Comparison of ENCODE assay signal across 11 cellular contexts in genomic region chr7:102331536-102332275, GRCh38. TPM values are rescaled to one million over a fixed set of nuclear protein-coding genes. Genes with fewer than 3 reads are reported as not detected.
DNase-seq lines count a peak whose midpoint lies in the region; ATAC-seq and TF ChIP-seq lines count a peak whose summit lies in the region.
"Had no signal": no experiment of that assay in that cellular context is flagged by ENCODE, and none has a peak within 500 bp of the region (broad histone marks: within the 10 kb centered on the region; RNA-seq: fewer than 3 reads in every experiment).

No MANE protein-coding gene starts in this region.

- H3K79me2 ChIP-seq in trophoblast cell (ENCODE audit: control insufficient read depth, insufficient read depth, low read length, poor library complexity), result peaks cover 1% of the 10 kb centered on the region

- peaks cover 0 to 3% of the 10 kb centered on the region in 2 experiments for H3K4me1 ChIP-seq in trophoblast cell (ENCODE audit: control insufficient read depth in 1 of 2, insufficient read depth in 2 of 2, low read length in 2 of 2)

- peak; percentile 10 for DNase-seq in epidermal melanocyte (ENCODE audit: insufficient read length, low spot score)
- DNase-seq in trophoblast cell, result peak; percentile 64 to 78
- no peak for DNase-seq in stimulated activated CD4-positive, alpha-beta T cell treated with anti-CD3 and anti-CD28 coated beads, Interleukin-4, amount 100 ng/mL, for 24 hours
- DNase-seq in GM19238 (ENCODE audit: insufficient read length, low spot score), result no peak
- no peak for DNase-seq in stimulated activated naive CD4-positive, alpha-beta T cell treated with Interleukin-2 at 50 U/mL for 16 hours (lab: John Stamatoyannopoulos, UW)
- DNase-seq: activated effector memory CD4-positive, alpha-beta T cell treated with Interleukin-2 at 50 U/mL for 16 hours; DMS79 treated with DMSO at 0.1 percent for 48 hours; SW 1271 had no signal

- no CpG with 5 or more reads among the region's 9 CpGs for WGBS in trophoblast cell (ENCODE audit: extremely low coverage, insufficient coverage, insufficient read length)

- no peak overlapping the region for H2AFZ ChIP-seq in trophoblast cell (ENCODE audit: insufficient read depth, low read length, poor library complexity)

- no peak overlapping the region for H3K23ac ChIP-seq in trophoblast cell (ENCODE audit: low read length)

- H3K27ac ChIP-seq in trophoblast cell (ENCODE audit: low read depth, low read length), result no peak overlapping the region

- H3K36me3 ChIP-seq in trophoblast cell (ENCODE audit: control insufficient read depth in 1 of 2, insufficient read depth in 2 of 2, low read length in 2 of 2), result no peaks in the 10 kb centered on the region

- no peak overlapping the region for H3K4ac ChIP-seq in trophoblast cell (ENCODE audit: low read depth, low read length)

- no peak overlapping the region for H3K9ac ChIP-seq in trophoblast cell (ENCODE audit: low read length)

- no peak overlapping the region for H2AK5ac ChIP-seq in trophoblast cell (ENCODE audit: low read length)

- no peak overlapping the region for H4K91ac ChIP-seq in trophoblast cell (ENCODE audit: low read depth, low read length)

- peak overlapping the region; percentile 43 for H2BK12ac ChIP-seq in trophoblast cell (ENCODE audit: low read length)

- H3K4me2 ChIP-seq in trophoblast cell (ENCODE audit: low read length), result no peak overlapping the region

- no peak overlapping the region for H3K4me3 ChIP-seq in trophoblast cell (ENCODE audit: low read depth, low read length)

- no peaks in the 10 kb centered on the region for H3K9me3 ChIP-seq in trophoblast cell (ENCODE audit: insufficient read depth, low read depth, low read length)

- no peak overlapping the region for H2BK120ac ChIP-seq in trophoblast cell (ENCODE audit: insufficient read depth, low read length, poor library complexity)

- no peak overlapping the region for H3K18ac ChIP-seq in trophoblast cell (ENCODE audit: low read length)

- H3K14ac ChIP-seq in trophoblast cell (ENCODE audit: low read length), result no peak overlapping the region

- no peak overlapping the region for H2BK5ac ChIP-seq in trophoblast cell (ENCODE audit: low read depth, low read length, poor library complexity)

- ATAC-seq in HG03342 (IDR thresholded peaks at IDR 0.05; ENCODE audit: unreplicated experiment) (peak; percentile 51), HG03439 (IDR thresholded peaks at IDR 0.05; ENCODE audit: unreplicated experiment) (no peak)

- H3K79me1 ChIP-seq in trophoblast cell (ENCODE audit: low read length), result peaks cover 3% of the 10 kb centered on the region

- TF ChIP-seq CTCF in GM12873 (IDR thresholded peaks at IDR 0.05; ENCODE audit: insufficient read depth, low read depth, low read length, missing control alignments), result peak; percentile 21

- H4K12ac ChIP-seq in trophoblast cell (ENCODE audit: low read depth, low read length), result no peak overlapping the region

- no peaks in the 10 kb centered on the region for H3K27me3 ChIP-seq in trophoblast cell (ENCODE audit: insufficient read depth, low read length)

- no peak overlapping the region for H4K8ac ChIP-seq in trophoblast cell (ENCODE audit: low read depth, low read length)

RNA-seq across cellular contexts. Expression of gene SPDYE6, which starts 24.5 kb away (rescaled TPM):
- not detected in 2 replicates for polyA plus RNA-seq in trophoblast cell (2013)

RNA-seq across cellular contexts. Expression of gene SH2B2, which starts 45.0 kb away (rescaled TPM):
- polyA plus RNA-seq in trophoblast cell (2013), result 64.0 and 68.7 TPM in 2 replicates

Comparison
In these comparisons a context has a peak if more than half of its experiments do, and no peak if none do; other contexts are left out.
1. DNase-seq: peak in epidermal melanocyte (single experiment) and trophoblast cell (2 of 2); none in stimulated activated CD4-positive, alpha-beta T cell treated with anti-CD3 and anti-CD28 coated beads, Interleukin-4, amount 100 ng/mL, for 24 hours (single experiment), GM19238 (single experiment) and stimulated activated naive CD4-positive, alpha-beta T cell treated with Interleukin-2 at 50 U/mL for 16 hours (single experiment).